25 cellular contexts compared by ENCODE assay signal in the genomic region with DNA sequence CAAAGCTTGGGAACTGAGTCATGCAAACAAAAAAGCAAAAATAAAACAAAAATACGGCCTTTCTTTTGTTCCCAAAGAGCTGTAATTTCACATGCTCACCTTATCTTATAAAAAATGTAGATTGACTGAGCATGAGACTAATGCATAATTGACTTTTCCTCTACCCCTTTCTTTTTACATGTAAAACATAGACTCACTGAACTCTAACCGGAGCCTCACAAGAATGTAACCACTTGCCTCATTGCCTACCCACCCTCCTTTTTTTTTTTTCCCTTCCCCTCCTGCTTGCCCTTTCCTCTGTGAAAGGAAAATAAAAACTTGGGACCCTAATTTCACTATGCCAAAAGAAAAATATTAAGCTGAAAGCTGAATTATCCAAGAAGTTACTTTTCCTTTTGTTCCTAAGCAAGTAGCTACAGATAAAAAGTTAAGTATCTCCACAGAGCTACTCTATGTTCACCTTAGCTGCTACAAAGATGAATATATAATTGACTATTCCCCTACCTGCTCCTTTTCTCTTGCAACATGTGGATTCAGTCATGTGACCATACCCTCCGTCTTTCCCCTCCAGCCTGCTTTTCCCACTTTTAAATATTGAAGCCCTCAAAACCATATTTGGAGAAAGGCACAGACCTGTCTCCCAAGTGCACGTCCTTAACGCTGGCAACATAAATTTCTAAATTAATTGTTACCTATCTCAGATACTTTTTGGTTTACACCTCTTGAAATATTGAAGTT. TPM values are rescaled to one million over a fixed set of nuclear protein-coding genes. Genes with fewer than 3 reads are reported as not detected.
DNase-seq lines count a peak whose midpoint lies in the region; ATAC-seq, FAIRE-seq and TF ChIP-seq lines count a peak whose summit lies in the region.
"Had no signal": no experiment of that assay in that cellular context is flagged by ENCODE, and none has a peak within 500 bp of the region (broad histone marks: within the 10 kb centered on the region; RNA-seq: fewer than 3 reads in every experiment).

No MANE protein-coding gene starts in this region.

- peak; percentile 69 for FAIRE-seq in G401.6 (lab: Jason Lieb, UNC)
- FAIRE-seq: A549, urothelium cell line had no signal

- intact Hi-C loops in esophagus muscularis mucosa (cut with DNase I) = loop anchor here (5.0 to 10.0 kb wide), 2 partner anchors 33 to 221 kb away; no protein-coding TSS in a partner anchor
- intact Hi-C loops in left cardiac atrium (cut with DNase I) = loop anchor here in 1 of 2 donors (2.0 to 10.0 kb wide), 2 partner anchors 79 to 211 kb away; no protein-coding TSS in a partner anchor

- no peak for TF ChIP-seq EP300 in esophagus muscularis mucosa (IDR thresholded peaks at IDR 0.05)

- WGBS in esophagus muscularis mucosa = 60% methylated on average over 5 of the region's 5 CpGs

- TF ChIP-seq CTCF in esophagus muscularis mucosa (IDR thresholded peaks at IDR 0.05) (no peak), parathyroid adenoma (IDR thresholded peaks at IDR 0.05) (no peak)

- ATAC-seq in left cardiac atrium = no peak
- no peak for ATAC-seq in HG02678 (IDR thresholded peaks at IDR 0.05; ENCODE audit: unreplicated experiment)
- ATAC-seq in GM19328 (IDR thresholded peaks at IDR 0.05; ENCODE audit: unreplicated experiment) = no peak
- ATAC-seq: A549; gastroesophageal sphincter; stimulated activated naive CD8-positive, alpha-beta T cell treated with anti-CD3 and anti-CD28 coated beads, Interleukin-15, amount 100 ng/mL, for 72 hours; T-helper 17 cell had no signal

- H3K27me3 ChIP-seq in esophagus muscularis mucosa (no peaks in the 10 kb centered on the region), parathyroid adenoma (ENCODE audit: control insufficient read depth, insufficient read depth, low read length) (no peaks in the 10 kb centered on the region)
- H3K27me3 ChIP-seq: gastroesophageal sphincter, SJCRH30 had no signal

- no peak for DNase-seq in SK-N-MC (ENCODE audit: low read depth, low spot score)
- DNase-seq in esophagus muscularis mucosa (ENCODE audit: extremely low spot score) = no peak
- no peak for DNase-seq in left cardiac atrium
- no peak for DNase-seq in T1000 (lab: John Stamatoyannopoulos, UW)
- DNase-seq: activated CD4-positive, CD25-positive, alpha-beta regulatory T cell; activated CD8-positive, alpha-beta T cell treated with anti-CD3 and anti-CD28 coated beads, Interleukin-2, amount 10 ng/mL, durations not matched to agents 7 days and 5 days; activated naive CD8-positive, alpha-beta T cell treated with anti-CD3 and anti-CD28 coated beads, Interleukin-2, amount 10 ng/mL, durations not matched to agents 7 days and 5 days; activated T-cell treated with anti-CD3 and anti-CD28 coated beads, Interleukin-2, amount 50 U/mL, for 48 hours; Calu3; EL; GM23248; KG1; NCI-H187 treated with DMSO at 0.1 percent for 48 hours; NCI-H345; occipital lobe; SJCRH30; stimulated activated naive CD8-positive, alpha-beta T cell treated with anti-CD3 and anti-CD28 coated beads, Interleukin-15, amount 100 ng/mL, for 72 hours; T-helper 17 cell had no signal

- no peak overlapping the region for H3K4me2 ChIP-seq in parathyroid adenoma (ENCODE audit: low read length)
- H3K4me2 ChIP-seq: A549 had no signal

- no peaks in the 10 kb centered on the region for H3K36me3 ChIP-seq in SK-N-MC (ENCODE audit: insufficient read depth, low read length)
- peaks cover 0 to under 1% (median 0%) of the 10 kb centered on the region in 4 donors for H3K36me3 ChIP-seq in esophagus muscularis mucosa
- no peaks in the 10 kb centered on the region for H3K36me3 ChIP-seq in parathyroid adenoma (ENCODE audit: control insufficient read depth, insufficient read depth, low read length)
- H3K36me3 ChIP-seq: gastroesophageal sphincter, SJCRH30 had no signal

- H3K79me2 ChIP-seq in parathyroid adenoma = no peaks in the 10 kb centered on the region

- H3K4me3 ChIP-seq in SK-N-MC (no peak overlapping the region), esophagus muscularis mucosa (no peak overlapping the region), parathyroid adenoma (ENCODE audit: low read depth, low read length) (peak overlapping the region; percentile 4)
- H3K4me3 ChIP-seq: A549, gastroesophageal sphincter, GM23248, SJCRH30 had no signal

- H3K27ac ChIP-seq in SK-N-MC (no peak overlapping the region), esophagus muscularis mucosa (replicated peaks in 1 of 4) (peak overlapping the region in 3 of 4 donors; percentile 73 to 75 (median 74)), parathyroid adenoma (peak overlapping the region; percentile 11)
- H3K27ac ChIP-seq: SJCRH30 had no signal

- peaks cover 14 to 44% (median 40%) of the 10 kb centered on the region in 4 donors for H3K4me1 ChIP-seq in esophagus muscularis mucosa
- peaks cover 6% of the 10 kb centered on the region for H3K4me1 ChIP-seq in parathyroid adenoma

- no peak overlapping the region for H2AFZ ChIP-seq in parathyroid adenoma

- no peaks in the 10 kb centered on the region for H3K9me3 ChIP-seq in SK-N-MC (ENCODE audit: low read depth, low read length)
- H3K9me3 ChIP-seq in esophagus muscularis mucosa = no peaks in the 10 kb centered on the region
- H3K9me3 ChIP-seq in parathyroid adenoma (ENCODE audit: control insufficient read depth, low read length) = no peaks in the 10 kb centered on the region
- H3K9me3 ChIP-seq: A549, gastroesophageal sphincter, SJCRH30 had no signal

- peak overlapping the region; percentile 28 for H3K9ac ChIP-seq in SK-N-MC (ENCODE audit: insufficient read length)
- H3K9ac ChIP-seq in parathyroid adenoma = no peak overlapping the region

- no peak for TF ChIP-seq POLR2A in esophagus muscularis mucosa (IDR thresholded peaks at IDR 0.05; ENCODE audit: low read depth)

RNA-seq across cellular contexts. Expression of a gene that starts 39.6 kb away (rescaled TPM):
- total RNA-seq in esophagus muscularis mucosa (10 to 100 TPM; 34.5 to 55.6 (median 41.6) TPM), left cardiac atrium (10 to 100 TPM; 25.3 to 53.7 TPM)
